ENCODE assay signal across 8 cellular contexts in the genomic region with DNA sequence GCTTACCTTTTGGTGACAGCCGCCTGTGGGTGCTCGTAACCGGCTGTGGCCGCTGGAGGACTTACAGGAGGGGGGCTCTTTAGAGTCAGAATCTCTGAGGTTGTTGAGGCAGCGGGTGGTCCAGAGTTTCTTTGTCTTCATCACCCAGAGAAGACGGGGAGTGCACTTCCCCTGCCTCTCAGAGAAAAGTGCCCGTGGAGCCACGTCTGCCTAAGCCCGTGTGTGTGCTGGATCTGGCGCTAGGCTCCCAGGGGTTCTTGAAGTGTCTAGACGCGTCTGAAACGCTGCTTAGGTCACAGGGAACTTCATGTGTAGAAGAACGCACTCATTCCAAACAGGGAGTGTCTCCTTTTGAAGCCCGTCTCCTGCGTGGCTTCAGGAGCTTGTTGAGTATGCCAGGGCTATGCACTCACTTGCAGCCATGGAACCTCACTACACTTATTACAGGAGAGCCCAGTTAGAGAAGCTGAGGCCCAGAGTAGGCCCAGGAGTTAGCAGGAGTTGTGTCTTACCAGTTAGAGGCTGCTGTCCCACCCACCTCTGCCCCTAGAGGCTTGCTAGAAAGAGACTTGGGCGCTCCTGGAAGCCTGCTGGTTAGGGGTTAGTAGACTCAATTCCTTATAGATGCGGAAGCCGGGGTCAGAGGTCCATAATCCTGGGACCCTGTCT. TPM values are rescaled to one million over a fixed set of nuclear protein-coding genes. Genes with fewer than 3 reads are reported as not detected.
DNase-seq lines count a peak whose midpoint lies in the region; ATAC-seq and TF ChIP-seq lines count a peak whose summit lies in the region.

No MANE protein-coding gene starts in this region.

- TF ChIP-seq CTCF in brain (conservative IDR thresholded peaks at IDR 0.05), result no peak

- WGBS in mesodermal cell (ENCODE audit: insufficient coverage in 2 of 2), 2 experiments, result 42 to 45% methylated on average over 16 to 18 of the region's 19 CpGs

- H3K36me3 Mint-ChIP-seq in IgD-negative memory B cell, result no peaks in the 10 kb centered on the region
- peaks cover 44% of the 10 kb centered on the region for H3K36me3 Mint-ChIP-seq in brain

- H3K9me3 Mint-ChIP-seq in IgD-negative memory B cell, result no peaks in the 10 kb centered on the region
- peaks cover 0 to 2% (median 0%) of the 10 kb centered on the region in 5 experiments for H3K9me3 Mint-ChIP-seq in brain

- no peaks in the 10 kb centered on the region for H3K9me3 ChIP-seq in mesodermal cell (ENCODE audit: control insufficient read depth, low read length)

- no peak overlapping the region for H3K27ac ChIP-seq in mesodermal cell (ENCODE audit: low read depth, low read length, severe bottlenecking)

- peaks cover 45% of the 10 kb centered on the region for H3K36me3 ChIP-seq in mesodermal cell (ENCODE audit: control insufficient read depth, insufficient read depth, low read length)

- H3K27me3 Mint-ChIP-seq in IgD-negative memory B cell (peaks cover 3% of the 10 kb centered on the region), brain (peaks cover 3% of the 10 kb centered on the region)

- H3K4me3 ChIP-seq in mesodermal cell (ENCODE audit: extremely low read depth, insufficient read depth, low read length, poor library complexity, severe bottlenecking), result peak overlapping the region; percentile 69

- H3K4me3 Mint-ChIP-seq in IgD-negative memory B cell (peak overlapping the region; percentile 82 to 92 (median 91)), brain (peak overlapping the region; percentile 88 to 92 (median 91))

- H3K4me1 Mint-ChIP-seq in IgD-negative memory B cell, result peaks cover 20 to 30% (median 25%) of the 10 kb centered on the region in 3 donors
- H3K4me1 Mint-ChIP-seq in brain, result peaks cover 51% of the 10 kb centered on the region

- H3K27ac Mint-ChIP-seq in IgD-negative memory B cell, result peak overlapping the region; percentile 53 to 96 (median 67)
- H3K27ac Mint-ChIP-seq in brain, result peak overlapping the region; percentile 84 to 97 (median 92)

- peaks cover 8% of the 10 kb centered on the region for H3K4me1 ChIP-seq in mesodermal cell (ENCODE audit: control insufficient read depth, insufficient read depth, low read length, poor library complexity, severe bottlenecking)

- ATAC-seq in HG02884 (IDR thresholded peaks at IDR 0.05; ENCODE audit: unreplicated experiment) (no peak), GM18909 (IDR thresholded peaks at IDR 0.05; ENCODE audit: poor library complexity, unreplicated experiment) (no peak)

- DNase-seq in AG20443 (ENCODE audit: low spot score) (peak; percentile 38), HK-2 (ENCODE audit: unreplicated experiment) (no peak)
- DNase-seq in activated CD4-positive, alpha-beta T cell treated with anti-CD3 and anti-CD28 coated beads for 48 hours, result no peak

RNA-seq across cellular contexts. Expression of a gene that starts 1.3 kb away (rescaled TPM):
- polyA plus RNA-seq in IgD-negative memory B cell (0.98 TPM), brain (ENCODE audit: insufficient read depth, low read depth, low replicate concordance) (171 TPM)
- 40.0 TPM for polyA plus RNA-seq in mesodermal cell (2013, experiment 1 of 2)
- polyA plus RNA-seq in mesodermal cell (2013, experiment 2 of 2), result 30.6 TPM

RNA-seq across cellular contexts. Expression of a gene that starts 19.6 kb away (rescaled TPM):
- 428 TPM for polyA plus RNA-seq in IgD-negative memory B cell
- 404 TPM for polyA plus RNA-seq in brain (ENCODE audit: insufficient read depth, low read depth, low replicate concordance)
- 325 TPM for polyA plus RNA-seq in mesodermal cell (2013, experiment 1 of 2)
- 333 TPM for polyA plus RNA-seq in mesodermal cell (2013, experiment 2 of 2)

RNA-seq across cellular contexts. Expression of a gene that starts 20.0 kb away (rescaled TPM):
- polyA plus RNA-seq in IgD-negative memory B cell (1.4 TPM), brain (ENCODE audit: insufficient read depth, low read depth, low replicate concordance) (39.8 TPM)
- polyA plus RNA-seq in mesodermal cell (2013, experiment 1 of 2), result 14.5 TPM
- polyA plus RNA-seq in mesodermal cell (2013, experiment 2 of 2), result 12.8 TPM

RNA-seq across cellular contexts. Expression of a gene that starts 57.9 kb away (rescaled TPM):
- polyA plus RNA-seq in IgD-negative memory B cell, result 3.4 TPM
- polyA plus RNA-seq in brain (ENCODE audit: insufficient read depth, low read depth, low replicate concordance), result 15.1 TPM
- 10.7 TPM for polyA plus RNA-seq in mesodermal cell (2013, experiment 1 of 2)
- polyA plus RNA-seq in mesodermal cell (2013, experiment 2 of 2), result 13.5 TPM

RNA-seq across cellular contexts. Expression of a gene that starts 59.2 kb away (rescaled TPM):
- polyA plus RNA-seq in IgD-negative memory B cell (26.2 TPM), brain (ENCODE audit: insufficient read depth, low read depth, low replicate concordance) (47.9 TPM)
- polyA plus RNA-seq in mesodermal cell (2013, experiment 1 of 2), result 24.6 TPM
- 21.6 TPM for polyA plus RNA-seq in mesodermal cell (2013, experiment 2 of 2)

Comparison
In these comparisons a context has a peak if more than half of its experiments do, and no peak if none do; other contexts are left out.
1. RNA of a gene that starts 1.3 kb away (polyA plus RNA-seq): 171 TPM in brain (single experiment); 0.98 TPM in IgD-negative memory B cell (single experiment); every median in the first group is over 10 times any median in the second.
2. RNA of a gene that starts 20.0 kb away (polyA plus RNA-seq): 39.8 TPM in brain (single experiment); 1.4 TPM in IgD-negative memory B cell (single experiment); every median in the first group is over 10 times any median in the second.